Comparison of ENCODE assay signal across 8 cellular contexts in the genomic region with DNA sequence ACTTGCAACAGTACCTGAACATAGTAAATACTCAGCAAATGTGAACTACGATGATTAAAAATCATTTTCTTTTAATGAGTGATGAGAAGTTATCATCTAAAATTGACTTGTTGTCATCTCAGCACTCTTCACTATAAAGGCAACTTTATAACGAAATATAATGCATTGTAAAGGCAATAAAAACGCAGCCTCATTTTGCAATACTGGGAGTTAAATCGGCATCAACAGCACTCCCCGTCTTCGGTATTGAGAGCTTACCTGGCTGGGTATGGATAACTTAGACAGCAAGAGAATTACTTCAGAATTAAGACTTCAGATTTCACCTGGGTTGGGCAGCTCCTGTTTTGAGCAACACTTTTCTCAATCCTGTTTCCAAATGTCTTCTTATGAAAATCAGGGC. TPM values are rescaled to one million over a fixed set of nuclear protein-coding genes. Genes with fewer than 3 reads are reported as not detected.
"Had no signal": no experiment of that assay in that cellular context is flagged by ENCODE, and none has a peak within 500 bp of the region (broad histone marks: within the 10 kb centered on the region; RNA-seq: fewer than 3 reads in every experiment).

No MANE protein-coding gene starts in this region.

- FAIRE-seq: G401.6, GM12878, GM12891, GM12892, GM18507, GM19239 had no signal

- H3K4me3 ChIP-seq: GM12878 had no signal

- DNase-seq: GDM1, GF-D8 had no signal

- ATAC-seq: GM12878 had no signal

RNA-seq across cellular contexts. Expression of gene NKX2-2, which starts 20.8 kb away (rescaled TPM):
- polyA plus RNA-seq: GM12878 had no signal
